Comparison of ENCODE assay signal across 9 cellular contexts in the genomic region with DNA sequence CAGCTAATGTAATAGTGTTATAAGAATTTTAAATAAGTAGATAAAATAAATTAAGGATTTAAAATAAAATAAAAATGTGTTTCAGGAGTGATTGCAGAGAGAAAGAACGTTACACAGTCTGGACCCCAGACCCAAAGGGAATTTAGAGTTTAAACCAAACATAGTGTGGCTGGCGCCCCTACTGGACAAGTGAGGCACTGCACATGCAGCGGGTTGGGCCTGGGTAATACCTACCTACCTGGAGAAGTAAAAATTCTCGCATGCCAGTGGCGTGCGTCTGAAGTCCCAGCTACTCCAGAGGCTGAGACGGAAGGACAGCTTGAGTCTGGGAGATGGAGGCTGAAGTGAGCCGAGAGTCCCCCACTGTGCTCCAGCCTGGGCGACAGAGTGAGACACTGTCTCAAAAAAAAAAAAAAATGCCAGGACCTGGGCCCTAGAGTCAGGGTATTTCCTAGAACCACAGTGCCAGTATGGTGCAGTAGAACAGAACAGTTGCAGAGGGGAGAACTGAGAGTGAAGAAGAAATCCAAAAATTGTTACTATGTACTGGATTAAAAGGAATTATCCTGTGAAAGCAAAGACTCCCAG.
A peak's percentile ranks its signal among the peaks of the same experiment; 100 is the strongest.
DNase-seq lines count a peak whose midpoint lies in the region; ATAC-seq and TF ChIP-seq lines count a peak whose summit lies in the region.
"Had no signal": no experiment of that assay in that cellular context is flagged by ENCODE, and none has a peak within 500 bp of the region (broad histone marks: within the 10 kb centered on the region; RNA-seq: fewer than 3 reads in every experiment).

No MANE protein-coding gene starts in this region.

- peaks cover 9% of the 10 kb centered on the region for H3K4me1 Mint-ChIP-seq in activated T-cell treated with anti-CD3 and anti-CD28 coated beads, Interleukin-2, amount 50 U/mL, for 24 hours (ENCODE audit: low read depth)
- H3K4me1 Mint-ChIP-seq: activated naive CD4-positive, alpha-beta T cell treated with anti-CD3 and anti-CD28 coated beads, Interleukin-2, amount 50 U/mL, for 24 hours had no signal

- DNase-seq in activated gamma-delta T cell treated with Interleukin-2 at 50 U/mL for 16 hours (peak; percentile 8), activated gamma-delta T cell (lab: John Stamatoyannopoulos, UW) (no peak), HuH-7 (ENCODE audit: low spot score) (peak; percentile 45), kidney epithelial cell (ENCODE audit: low read depth) (no peak), uterus (no peak), NCI-H2171 (lab: John Stamatoyannopoulos, UW) (no peak)
- peak; percentile 59 for DNase-seq in activated T-cell treated with anti-CD3 and anti-CD28 coated beads, Interleukin-2, amount 50 U/mL, for 24 hours

- intact Hi-C loops in uterus (cut with DNase I; ENCODE audit: low total_unique reads) = no loop called here

- H3K27me3 ChIP-seq in kidney epithelial cell (ENCODE audit: control insufficient read depth, insufficient read depth, low read length) (no peaks in the 10 kb centered on the region), uterus (no peaks in the 10 kb centered on the region)

- no peaks in the 10 kb centered on the region for H3K4me1 ChIP-seq in uterus

- H3K36me3 ChIP-seq in kidney epithelial cell (ENCODE audit: control insufficient read depth, insufficient read depth, low read length) = no peaks in the 10 kb centered on the region
- H3K36me3 ChIP-seq in uterus = no peaks in the 10 kb centered on the region

- ATAC-seq in GM18861 (IDR thresholded peaks at IDR 0.05; ENCODE audit: unreplicated experiment) = no peak

- no peak overlapping the region for H3K27ac ChIP-seq in uterus

- H3K9me3 ChIP-seq in uterus = no peaks in the 10 kb centered on the region

- TF ChIP-seq POLR2A in uterus (IDR thresholded peaks at IDR 0.05) = no peak

- H3K27me3 Mint-ChIP-seq in activated T-cell treated with anti-CD3 and anti-CD28 coated beads, Interleukin-2, amount 50 U/mL, for 24 hours = peaks cover 23% of the 10 kb centered on the region
- H3K27me3 Mint-ChIP-seq: activated naive CD4-positive, alpha-beta T cell treated with anti-CD3 and anti-CD28 coated beads, Interleukin-2, amount 50 U/mL, for 24 hours had no signal

- H3K9me3 Mint-ChIP-seq in activated T-cell treated with anti-CD3 and anti-CD28 coated beads, Interleukin-2, amount 50 U/mL, for 24 hours = no peaks in the 10 kb centered on the region
- H3K9me3 Mint-ChIP-seq: activated naive CD4-positive, alpha-beta T cell treated with anti-CD3 and anti-CD28 coated beads, Interleukin-2, amount 50 U/mL, for 24 hours had no signal

- H3K27ac Mint-ChIP-seq in activated T-cell treated with anti-CD3 and anti-CD28 coated beads, Interleukin-2, amount 50 U/mL, for 24 hours = no peak overlapping the region
- H3K27ac Mint-ChIP-seq: activated naive CD4-positive, alpha-beta T cell treated with anti-CD3 and anti-CD28 coated beads, Interleukin-2, amount 50 U/mL, for 24 hours had no signal

- TF ChIP-seq CTCF in kidney epithelial cell (IDR thresholded peaks at IDR 0.05; ENCODE audit: insufficient read depth, low read length, poor library complexity, severe bottlenecking) (peak; percentile 55), uterus (IDR thresholded peaks at IDR 0.05) (peak in 1 of 4 experiments; percentile 20)

- H3K4me3 ChIP-seq in kidney epithelial cell (ENCODE audit: low read depth, low read length) (no peak overlapping the region), uterus (no peak overlapping the region)

- H3K36me3 Mint-ChIP-seq in activated T-cell treated with anti-CD3 and anti-CD28 coated beads, Interleukin-2, amount 50 U/mL, for 24 hours (ENCODE audit: low read depth) = no peaks in the 10 kb centered on the region
- H3K36me3 Mint-ChIP-seq: activated naive CD4-positive, alpha-beta T cell treated with anti-CD3 and anti-CD28 coated beads, Interleukin-2, amount 50 U/mL, for 24 hours had no signal

- H3K4me3 Mint-ChIP-seq in activated T-cell treated with anti-CD3 and anti-CD28 coated beads, Interleukin-2, amount 50 U/mL, for 24 hours = no peak overlapping the region
- H3K4me3 Mint-ChIP-seq: activated naive CD4-positive, alpha-beta T cell treated with anti-CD3 and anti-CD28 coated beads, Interleukin-2, amount 50 U/mL, for 24 hours had no signal

Comparison
In these comparisons a context has a peak if more than half of its experiments do, and no peak if none do; other contexts are left out.
1. DNase-seq: peak in activated gamma-delta T cell treated with Interleukin-2 at 50 U/mL for 16 hours (single experiment), HuH-7 (single experiment) and activated T-cell treated with anti-CD3 and anti-CD28 coated beads, Interleukin-2, amount 50 U/mL, for 24 hours (single experiment); none in activated gamma-delta T cell (single experiment), kidney epithelial cell (single experiment), uterus (0 of 2) and NCI-H2171 (single experiment).